Comparison of ENCODE assay signal across 8 cellular contexts in genomic region chr20:36467076-36467999, GRCh38.
A peak's percentile ranks its signal among the peaks of the same experiment; 100 is the strongest.
DNase-seq lines count a peak whose midpoint lies in the region; ATAC-seq and TF ChIP-seq lines count a peak whose summit lies in the region.

No MANE protein-coding gene starts in this region.

- peak overlapping the region; percentile 83 for H3K27ac ChIP-seq in muscle layer of duodenum (ENCODE audit: low read length)
- H3K27ac ChIP-seq in upper lobe of right lung = peak overlapping the region; percentile 69

- POLR2A ChIA-PET in WTC11 (lab: Charles Lee) = no interaction called here

- peaks cover 58% of the 10 kb centered on the region for H3K4me1 Mint-ChIP-seq in WTC11

- H3K9me3 ChIP-seq in muscle layer of duodenum (ENCODE audit: control insufficient read depth in 1 of 2, low read length in 2 of 2) (no peaks in the 10 kb centered on the region), upper lobe of right lung (no peaks in the 10 kb centered on the region)

- peaks cover 42 to 91% of the 10 kb centered on the region in 2 donors for H3K4me1 ChIP-seq in muscle layer of duodenum (ENCODE audit: control insufficient read depth in 1 of 2, insufficient read depth in 2 of 2, low read length in 2 of 2)
- H3K4me1 ChIP-seq in upper lobe of right lung = peaks cover 83% of the 10 kb centered on the region

- H3K9me3 Mint-ChIP-seq in WTC11 = no peaks in the 10 kb centered on the region

- H3K27ac Mint-ChIP-seq in WTC11 = no peak overlapping the region

- no peak for TF ChIP-seq CTCF in WTC11 (IDR thresholded peaks at IDR 0.05)
- TF ChIP-seq CTCF in upper lobe of right lung (IDR thresholded peaks at IDR 0.05) = no peak

- ATAC-seq in WTC11 (no peak), upper lobe of right lung (peak; percentile 7)

- peak; percentile 90 for DNase-seq in DMS 273 treated with DMSO at 0.1 percent for 48 hours (lab: John Stamatoyannopoulos, UW)
- DNase-seq in NCI-H1694 (lab: John Stamatoyannopoulos, UW) = peak; percentile 52
- no peak for DNase-seq in WTC11 (ENCODE audit: low spot score)
- peak; percentile 82 for DNase-seq in dermis blood vessel endothelial cell
- no peak for DNase-seq in upper lobe of right lung
- no peak for DNase-seq in GDM1 (lab: John Stamatoyannopoulos, UW)
- no peak for DNase-seq in UCSD-AML1 (lab: John Stamatoyannopoulos, UW; ENCODE audit: unreplicated experiment)

- no peaks in the 10 kb centered on the region for H3K27me3 Mint-ChIP-seq in WTC11 (ENCODE audit: low read depth)

- CTCF ChIA-PET in WTC11 (lab: Charles Lee) = interaction anchor here (1.4 kb wide), 1 partner anchor 15 kb away, joined by 3 read pairs; no protein-coding TSS in a partner anchor

- peak overlapping the region in 1 of 2 donors; percentile 22 for H3K4me3 ChIP-seq in muscle layer of duodenum (ENCODE audit: low read depth in 1 of 2, low read length in 2 of 2)
- no peak overlapping the region for H3K4me3 ChIP-seq in upper lobe of right lung

- no peaks in the 10 kb centered on the region for H3K36me3 Mint-ChIP-seq in WTC11

- H3K36me3 ChIP-seq in muscle layer of duodenum (ENCODE audit: control insufficient read depth in 1 of 2, insufficient read depth in 2 of 2, low read length in 2 of 2) (peaks cover 0 to 7% of the 10 kb centered on the region in 2 donors), upper lobe of right lung (no peaks in the 10 kb centered on the region)

- H3K27me3 ChIP-seq in muscle layer of duodenum (ENCODE audit: low read depth, low read length) = no peaks in the 10 kb centered on the region
- no peaks in the 10 kb centered on the region for H3K27me3 ChIP-seq in upper lobe of right lung

- no peak overlapping the region for H3K4me3 Mint-ChIP-seq in WTC11

- intact Hi-C loops in upper lobe of right lung (cut with DNase I) = no loop called here

TF ChIP-seq in WTC11, 78 proteins besides CTCF, POLR2A, EP300 and RAD21:
- TF ChIP-seq GTF2I (CRISPR knock-in tag; conservative IDR thresholded peaks at IDR 0.05) (0 out of 2 replicates have a peak, but pooled peaks have one; percentile 2), KAT7 (CRISPR knock-in tag; IDR thresholded peaks at IDR 0.05; ENCODE audit: borderline replicate concordance) (no peak)

Comparison
In these comparisons a context has a peak if more than half of its experiments do, and no peak if none do; other contexts are left out.
1. DNase-seq: peak in DMS 273 treated with DMSO at 0.1 percent for 48 hours (single experiment), NCI-H1694 (single experiment) and dermis blood vessel endothelial cell (single experiment); none in WTC11 (single experiment), upper lobe of right lung (single experiment), GDM1 (single experiment) and UCSD-AML1 (single experiment).